Comparison of ENCODE assay signal across 8 cellular contexts in genomic region chr20:58407966-58408557, GRCh38. TPM values are rescaled to one million over a fixed set of nuclear protein-coding genes. Genes with fewer than 3 reads are reported as not detected.
A peak's percentile ranks its signal among the peaks of the same experiment; 100 is the strongest.
DNase-seq lines count a peak whose midpoint lies in the region; ATAC-seq and TF ChIP-seq lines count a peak whose summit lies in the region.

No MANE protein-coding gene starts in this region.

- no peaks in the 10 kb centered on the region for H3K9me3 Mint-ChIP-seq in activated naive CD8-positive, alpha-beta T cell (ENCODE audit: low read depth)
- no peaks in the 10 kb centered on the region for H3K9me3 Mint-ChIP-seq in neural crest cell

- no peaks in the 10 kb centered on the region for H3K36me3 Mint-ChIP-seq in activated naive CD8-positive, alpha-beta T cell
- H3K36me3 Mint-ChIP-seq in neural crest cell (ENCODE audit: low read depth): peaks cover 4% of the 10 kb centered on the region

- peak overlapping the region; percentile 89 for H3K27ac Mint-ChIP-seq in activated naive CD8-positive, alpha-beta T cell
- no peak overlapping the region for H3K27ac Mint-ChIP-seq in neural crest cell (ENCODE audit: unreplicated experiment)

- no peak for DNase-seq in neural crest cell (ENCODE audit: low read depth, low spot score)
- DNase-seq in GDM1 (lab: John Stamatoyannopoulos, UW): no peak
- no peak for DNase-seq in DMS79 (lab: John Stamatoyannopoulos, UW)

- no peaks in the 10 kb centered on the region for H3K27me3 Mint-ChIP-seq in activated naive CD8-positive, alpha-beta T cell
- no peaks in the 10 kb centered on the region for H3K27me3 Mint-ChIP-seq in neural crest cell (ENCODE audit: low read depth)

- peaks cover 43% of the 10 kb centered on the region for H3K4me1 Mint-ChIP-seq in activated naive CD8-positive, alpha-beta T cell (ENCODE audit: low read depth)
- H3K4me1 Mint-ChIP-seq in neural crest cell: peaks cover 39% of the 10 kb centered on the region

- peak; percentile 67 for ATAC-seq in GM18909 (IDR thresholded peaks at IDR 0.05; ENCODE audit: poor library complexity, unreplicated experiment)
- ATAC-seq in HG03045 (IDR thresholded peaks at IDR 0.05; ENCODE audit: unreplicated experiment): peak; percentile 56
- no peak for ATAC-seq in HG03571 (IDR thresholded peaks at IDR 0.05; ENCODE audit: unreplicated experiment)
- no peak for ATAC-seq in GM21367 (IDR thresholded peaks at IDR 0.05; ENCODE audit: unreplicated experiment)

- H3K4me3 Mint-ChIP-seq in activated naive CD8-positive, alpha-beta T cell: peak overlapping the region; percentile 75
- H3K4me3 Mint-ChIP-seq in neural crest cell: peak overlapping the region; percentile 21

- no peak for TF ChIP-seq CTCF in neural crest cell (conservative IDR thresholded peaks at IDR 0.05)

RNA-seq across cellular contexts. Expression of gene VAPB, which starts 19.0 kb away (rescaled TPM):
- total RNA-seq in neural crest cell: 56.6 and 57.7 TPM in 2 replicates

Comparison
In these comparisons a context has a peak if more than half of its experiments do, and no peak if none do; other contexts are left out.
1. ATAC-seq: peak in GM18909 (single experiment) and HG03045 (single experiment); none in HG03571 (single experiment) and GM21367 (single experiment).